1 cellular context compared by ENCODE assay signal in genomic region chr3:123789760-123790159, GRCh38.
TF ChIP-seq lines count a peak whose summit lies in the region.

No MANE protein-coding gene starts in this region.

TF ChIP-seq in SK-N-SH, 30 proteins besides CTCF, POLR2A, EP300 and RAD21 (continued from another document):
- no peak for TF ChIP-seq IRF3 (IDR thresholded peaks at IDR 0.05; ENCODE audit: low read depth, low read length)
- peak; percentile 99 for TF ChIP-seq PBX3 (IDR thresholded peaks at IDR 0.05)
- peak; percentile 100 for TF ChIP-seq TCF12 (IDR thresholded peaks at IDR 0.05)
- no peak; the same call in 1 of the 2 replicates for TF ChIP-seq EZH2phosphoT487 (IDR thresholded peaks at IDR 0.05; ENCODE audit: borderline replicate concordance, low read depth)
- TF ChIP-seq USF2 (IDR thresholded peaks at IDR 0.05; ENCODE audit: borderline replicate concordance, low read depth, low read length) = no peak
- peak; percentile 98 for TF ChIP-seq NFIC (IDR thresholded peaks at IDR 0.05; ENCODE audit: borderline replicate concordance)
- no peak for TF ChIP-seq SMC3 (IDR thresholded peaks at IDR 0.05; ENCODE audit: low read depth, low read length)
- TF ChIP-seq ZBTB33 (IDR thresholded peaks at IDR 0.05; ENCODE audit: borderline replicate concordance, low read depth) = peak; percentile 94
- peak; percentile 100 for TF ChIP-seq JUND (IDR thresholded peaks at IDR 0.05)
- no peak for TF ChIP-seq NRF1 (IDR thresholded peaks at IDR 0.05; ENCODE audit: low read depth, low read length)
- TF ChIP-seq FOSL2 (IDR thresholded peaks at IDR 0.05; ENCODE audit: borderline replicate concordance, low read depth) = peak; percentile 99
- peak; percentile 99 for TF ChIP-seq SIN3A (IDR thresholded peaks at IDR 0.05; ENCODE audit: borderline replicate concordance, low read depth, low read length)
- TF ChIP-seq FOXJ3 (CRISPR knock-in tag; IDR thresholded peaks at IDR 0.05) = no peak
- TF ChIP-seq TEAD4 (IDR thresholded peaks at IDR 0.05; ENCODE audit: borderline replicate concordance, insufficient read depth) = peak; percentile 100
TF ChIP-seq in SK-N-SH: peak in this region for 20.
